2 cellular contexts compared by ENCODE assay signal in genomic region chr11:130001491-130002351, GRCh38.
A peak's percentile ranks its signal among the peaks of the same experiment; 100 is the strongest.
TF ChIP-seq lines count a peak whose summit lies in the region.

No MANE protein-coding gene starts in this region.

TF ChIP-seq in IMR-90, 13 proteins besides CTCF, POLR2A, EP300 and RAD21:
- TF ChIP-seq MAZ (IDR thresholded peaks at IDR 0.05; ENCODE audit: borderline replicate concordance, low read depth, low read length) (no peak), RCOR1 (IDR thresholded peaks at IDR 0.05; ENCODE audit: insufficient replicate concordance, low read length) (no peak), MXI1 (IDR thresholded peaks at IDR 0.05; ENCODE audit: borderline replicate concordance, low read depth, low read length) (0 out of 2 replicates have a peak, but pooled peaks have one; percentile 39)
TF ChIP-seq in IMR-90: peak in this region for 1.

TF ChIP-seq in HepG2, 621 proteins besides CTCF, POLR2A, EP300 and RAD21 (continues in another document):
- TF ChIP-seq PRDM10 (CRISPR knock-in tag; IDR thresholded peaks at IDR 0.05; ENCODE audit: low read depth), result peak; percentile 89
- TF ChIP-seq ZNF546 (CRISPR knock-in tag; conservative IDR thresholded peaks at IDR 0.05), result no peak
- no peak for TF ChIP-seq AGO1 (IDR thresholded peaks at IDR 0.05; ENCODE audit: low read depth, low read length, poor library complexity, severe bottlenecking)
- TF ChIP-seq ATF7-NPFF (CRISPR knock-in tag; IDR thresholded peaks at IDR 0.05; ENCODE audit: low read depth), result peak; percentile 39; the same call in 1 of the 2 replicates
- TF ChIP-seq ZSCAN30 (CRISPR knock-in tag; IDR thresholded peaks at IDR 0.05), result no peak
- no peak for TF ChIP-seq NFKBIZ (CRISPR knock-in tag; IDR thresholded peaks at IDR 0.05)
- no peak for TF ChIP-seq ZBTB7B (CRISPR knock-in tag; IDR thresholded peaks at IDR 0.05)
- TF ChIP-seq MAX (IDR thresholded peaks at IDR 0.05), result 0 out of 2 replicates have a peak, but pooled peaks have one; percentile 45
- no peak for TF ChIP-seq ZNF879 (CRISPR knock-in tag; IDR thresholded peaks at IDR 0.05)
- TF ChIP-seq ZBTB2 (CRISPR knock-in tag; IDR thresholded peaks at IDR 0.05; ENCODE audit: low read depth), result peak; percentile 71
- TF ChIP-seq THAP8 (CRISPR knock-in tag; IDR thresholded peaks at IDR 0.05; ENCODE audit: borderline replicate concordance), result no peak
- no peak for TF ChIP-seq ZFP36 (IDR thresholded peaks at IDR 0.05; ENCODE audit: borderline replicate concordance, low read depth, low read length, partially characterized antibody)
- TF ChIP-seq NFATC3 (CRISPR knock-in tag; IDR thresholded peaks at IDR 0.05), result no peak
- peak; percentile 68 for TF ChIP-seq ZNF777 (CRISPR knock-in tag; IDR thresholded peaks at IDR 0.05)
- TF ChIP-seq ZXDC (CRISPR knock-in tag; IDR thresholded peaks at IDR 0.05), result no peak
- TF ChIP-seq CEBPB (IDR thresholded peaks at IDR 0.05; ENCODE audit: borderline replicate concordance, low read depth, low read length), result no peak
- no peak for TF ChIP-seq CREB1 (IDR thresholded peaks at IDR 0.05)
- no peak for TF ChIP-seq CREB1 (CRISPR knock-in tag; IDR thresholded peaks at IDR 0.05)
- no peak for TF ChIP-seq IKZF5 (CRISPR knock-in tag; IDR thresholded peaks at IDR 0.05)
- TF ChIP-seq FUBP1 (CRISPR knock-in tag; IDR thresholded peaks at IDR 0.05; ENCODE audit: borderline replicate concordance), result no peak
- TF ChIP-seq ZNF354B (CRISPR knock-in tag; IDR thresholded peaks at IDR 0.05), result no peak
- TF ChIP-seq YY1 (IDR thresholded peaks at IDR 0.05; ENCODE audit: insufficient read depth, insufficient replicate concordance, low read depth, low read length), result peak; percentile 15
- TF ChIP-seq RBAK (CRISPR knock-in tag; IDR thresholded peaks at IDR 0.05), result no peak
- TF ChIP-seq ZC3H13 (CRISPR knock-in tag; IDR thresholded peaks at IDR 0.05), result no peak
- TF ChIP-seq NFYB (CRISPR knock-in tag; IDR thresholded peaks at IDR 0.05), result no peak
- TF ChIP-seq ZHX2 (IDR thresholded peaks at IDR 0.05; ENCODE audit: low read depth), result no peak
- TF ChIP-seq ZHX2 (CRISPR knock-in tag; IDR thresholded peaks at IDR 0.05; ENCODE audit: borderline replicate concordance), result 0 out of 2 replicates have a peak, but pooled peaks have one; percentile 23
- TF ChIP-seq NFAT5 (CRISPR knock-in tag; IDR thresholded peaks at IDR 0.05), result 0 out of 2 replicates have a peak, but pooled peaks have one; percentile 43
- peak; percentile 35; the same call in 1 of the 2 replicates for TF ChIP-seq FOXK1 (CRISPR knock-in tag; IDR thresholded peaks at IDR 0.05; ENCODE audit: borderline replicate concordance, low read depth)
- TF ChIP-seq GATAD1 (CRISPR knock-in tag; IDR thresholded peaks at IDR 0.05), result 0 out of 2 replicates have a peak, but pooled peaks have one; percentile 22
- no peak for TF ChIP-seq ZNF724P (CRISPR knock-in tag; IDR thresholded peaks at IDR 0.05; ENCODE audit: borderline replicate concordance)
